Comparison of ENCODE assay signal across 14 cellular contexts in the genomic region with DNA sequence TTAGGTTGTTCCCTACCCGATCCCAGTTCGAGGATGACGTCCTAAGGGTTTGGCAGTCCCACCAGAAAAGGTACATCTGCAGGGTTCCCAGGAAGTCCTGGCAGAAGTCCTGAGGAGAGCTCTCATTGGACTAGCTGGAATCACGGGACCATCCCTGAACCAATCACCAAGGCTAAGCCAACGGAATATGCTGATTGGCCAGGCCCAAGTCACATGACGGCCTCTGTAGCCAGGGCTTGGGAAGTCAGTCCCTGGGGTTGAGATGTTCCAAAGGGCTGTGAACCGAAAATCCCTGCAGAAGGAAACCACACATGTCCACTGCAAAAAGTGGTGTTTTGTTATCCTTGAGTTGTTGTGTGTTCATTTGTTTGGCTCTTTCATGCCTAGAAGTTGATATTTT.
DNase-seq lines count a peak whose midpoint lies in the region; ATAC-seq, FAIRE-seq and TF ChIP-seq lines count a peak whose summit lies in the region.
"Had no signal": no experiment of that assay in that cellular context is flagged by ENCODE, and none has a peak within 500 bp of the region (broad histone marks: within the 10 kb centered on the region; RNA-seq: fewer than 3 reads in every experiment).

No MANE protein-coding gene starts in this region.

- peak; percentile 32 for DNase-seq in H54 (ENCODE audit: insufficient read length, low spot score)
- peak; percentile 4 for DNase-seq in PC-3
- peak; percentile 15 for DNase-seq in fibroblast of mammary gland (ENCODE audit: low read depth)
- no peak for DNase-seq in esophagus muscularis mucosa (ENCODE audit: extremely low spot score)
- no peak for DNase-seq in SHP77 (lab: John Stamatoyannopoulos, UW)
- DNase-seq in GM23248, result no peak
- DNase-seq: activated CD4-positive, alpha-beta T cell treated with anti-CD3 and anti-CD28 coated beads, Interleukin-2, amount 50 U/mL, for 4 hours; GOT3; NCI-H1048; stimulated activated CD4-positive, alpha-beta T cell treated with anti-CD3 and anti-CD28 coated beads, Interleukin-2, amount 100 ng/mL, for 48 hours; T-helper 2 cell had no signal

- H3F3A ChIP-seq in PC-3 (ENCODE audit: low read length, unreplicated experiment) (no peaks in the 10 kb centered on the region), GM23248 (ENCODE audit: insufficient read depth) (no peaks in the 10 kb centered on the region)

- intact Hi-C loops in PC-3 (cut with micrococcal nuclease), result no loop called here
- intact Hi-C loops in esophagus muscularis mucosa (cut with DNase I), result loop anchor here (5.0 kb wide), 1 partner anchor 517 kb away; no protein-coding TSS in a partner anchor

- H4K20me1 ChIP-seq in BLaER1 treated with 17β-estradiol and CSF1 and Interleukin-3, amounts not matched to agents 10 nM and 100 nM, result no peaks in the 10 kb centered on the region
- H4K20me1 ChIP-seq in PC-3 (ENCODE audit: low read length), result no peaks in the 10 kb centered on the region
- no peaks in the 10 kb centered on the region for H4K20me1 ChIP-seq in GM23248 (ENCODE audit: insufficient read depth)

- H3K4me2 ChIP-seq in BLaER1 treated with 17β-estradiol and CSF1 and Interleukin-3, amounts not matched to agents 10 nM and 100 nM, result peak overlapping the region in 6 of 11 experiments; percentile 27 to 63 (median 50); a peak in 8 of 22 replicates
- H3K4me2 ChIP-seq in PC-3 (ENCODE audit: low read length) (no peak overlapping the region), GM23248 (ENCODE audit: unreplicated experiment) (no peak overlapping the region)

- in situ Hi-C loops in GM23248 (cut with MboI), result no loop called here

- POLR2A ChIA-PET in PC-3 (lab: Charles Lee; ENCODE audit: unreplicated experiment), result no interaction called here

- H3K27me3 ChIP-seq in BLaER1 treated with 17β-estradiol and CSF1 and Interleukin-3, amounts not matched to agents 10 nM and 100 nM, result no peaks in the 10 kb centered on the region
- H3K27me3 ChIP-seq in PC-3 (ENCODE audit: low read length), result 0 out of 2 replicates have a peak, but pooled peaks cover 9% of the 10 kb centered on the region
- no peaks in the 10 kb centered on the region for H3K27me3 ChIP-seq in esophagus muscularis mucosa
- H3K27me3 ChIP-seq in GM23248 (replicated peaks; ENCODE audit: insufficient read depth), result peaks cover 6% of the 10 kb centered on the region; the same call in 1 of the 2 replicates

- peaks cover 0 to 32% (median 21%) of the 10 kb centered on the region in 10 experiments; a peak in 14 of 20 replicates for H3K4me1 ChIP-seq in BLaER1 treated with 17β-estradiol and CSF1 and Interleukin-3, amounts not matched to agents 10 nM and 100 nM
- H3K4me1 ChIP-seq in PC-3 (ENCODE audit: insufficient read depth, low read length) (no peaks in the 10 kb centered on the region), esophagus muscularis mucosa (no peaks in the 10 kb centered on the region), GM23248 (ENCODE audit: insufficient read depth) (no peaks in the 10 kb centered on the region)

- no peaks in the 10 kb centered on the region for H3K9me2 ChIP-seq in PC-3 (replicated peaks; ENCODE audit: low read length)
- H3K9me2 ChIP-seq in GM23248 (ENCODE audit: insufficient read depth), result no peaks in the 10 kb centered on the region

- no peak for FAIRE-seq in H54 (lab: Jason Lieb, UNC)

- 92% methylated on average over 6 of the region's 7 CpGs for WGBS in esophagus muscularis mucosa
- 43 to 51% methylated on average over 7 of the region's 7 CpGs for WGBS in GM23248 (ENCODE audit: low coverage in 1 of 2, low lambda C conversion rate in 2 of 2, missing lambda C conversion rate in 2 of 2), 2 experiments

- TF ChIP-seq CTCF in PC-3 (conservative IDR thresholded peaks at IDR 0.05; ENCODE audit: low read depth, low read length) (no peak), fibroblast of mammary gland (conservative IDR thresholded peaks at IDR 0.05; ENCODE audit: control insufficient read depth, insufficient read depth, low read depth, low read length) (no peak), esophagus muscularis mucosa (IDR thresholded peaks at IDR 0.05) (no peak)

- TF ChIP-seq POLR2A in H54 (IDR thresholded peaks at IDR 0.05; ENCODE audit: low read depth, low read length), result no peak
- TF ChIP-seq POLR2A in esophagus muscularis mucosa (IDR thresholded peaks at IDR 0.05; ENCODE audit: low read depth), result no peak

- H3K27ac ChIP-seq in BLaER1 treated with 17β-estradiol and CSF1 and Interleukin-3, amounts not matched to agents 10 nM and 100 nM, result no peak overlapping the region
- H3K27ac ChIP-seq in PC-3 (ENCODE audit: low read length) (no peak overlapping the region), esophagus muscularis mucosa (replicated peaks in 1 of 4) (no peak overlapping the region), GM23248 (no peak overlapping the region)

- no peaks in the 10 kb centered on the region for H3K36me3 ChIP-seq in BLaER1 treated with 17β-estradiol and CSF1 and Interleukin-3, amounts not matched to agents 10 nM and 100 nM
- H3K36me3 ChIP-seq in PC-3 (ENCODE audit: low read depth, low read length) (no peaks in the 10 kb centered on the region), esophagus muscularis mucosa (no peaks in the 10 kb centered on the region), GM23248 (ENCODE audit: low read depth) (no peaks in the 10 kb centered on the region)

- TF ChIP-seq EP300 in esophagus muscularis mucosa (IDR thresholded peaks at IDR 0.05), result no peak

- H3K9me3 ChIP-seq in BLaER1 treated with 17β-estradiol and CSF1 and Interleukin-3, amounts not matched to agents 10 nM and 100 nM (replicated peaks in 1 of 11), result no peaks in the 10 kb centered on the region
- H3K9me3 ChIP-seq in PC-3 (ENCODE audit: low read length) (no peaks in the 10 kb centered on the region), esophagus muscularis mucosa (no peaks in the 10 kb centered on the region), GM23248 (ENCODE audit: low read depth) (no peaks in the 10 kb centered on the region)

- H3K79me2 ChIP-seq in PC-3 (ENCODE audit: low read length) (no peaks in the 10 kb centered on the region), GM23248 (ENCODE audit: insufficient read depth) (no peaks in the 10 kb centered on the region)

- no TSS peak for BruUV-seq in PC-3 (replicated peaks; lab: Mats Ljungman, UMichigan)

- no peak overlapping the region for H3K4me3 ChIP-seq in BLaER1 treated with 17β-estradiol and CSF1 and Interleukin-3, amounts not matched to agents 10 nM and 100 nM
- no peak overlapping the region for H3K4me3 ChIP-seq in PC-3 (ENCODE audit: low read length)
- no peak overlapping the region for H3K4me3 ChIP-seq in fibroblast of mammary gland (ENCODE audit: control insufficient read depth, low read depth, low read length)
- no peak overlapping the region for H3K4me3 ChIP-seq in esophagus muscularis mucosa
- no peak overlapping the region for H3K4me3 ChIP-seq in GM23248

- CTCF ChIA-PET in PC-3 (lab: Charles Lee), result no interaction called here

- H2AFZ ChIP-seq in PC-3 (ENCODE audit: low read length) (no peak overlapping the region), GM23248 (no peak overlapping the region)

- ATAC-seq in PC-3 (no peak), HG02610 (IDR thresholded peaks at IDR 0.05; ENCODE audit: unreplicated experiment) (no peak)
- ATAC-seq: Panc1 had no signal

- H3K9ac ChIP-seq in BLaER1 treated with 17β-estradiol and CSF1 and Interleukin-3, amounts not matched to agents 10 nM and 100 nM, result no peak overlapping the region
- H3K9ac ChIP-seq in PC-3 (ENCODE audit: low read length), result no peak overlapping the region
- H3K9ac ChIP-seq in GM23248, result no peak overlapping the region

Comparison
In these comparisons a context has a peak if more than half of its experiments do, and no peak if none do; other contexts are left out.
1. H3K4me2 ChIP-seq: peak in BLaER1 treated with 17β-estradiol and CSF1 and Interleukin-3, amounts not matched to agents 10 nM and 100 nM (6 of 11); none in PC-3 (single experiment) and GM23248 (single experiment).
2. DNase-seq: peak in H54 (single experiment), PC-3 (single experiment) and fibroblast of mammary gland (single experiment); none in esophagus muscularis mucosa (single experiment), SHP77 (0 of 2) and GM23248 (single experiment).